Comparison of ENCODE assay signal across 29 cellular contexts in the genomic region with DNA sequence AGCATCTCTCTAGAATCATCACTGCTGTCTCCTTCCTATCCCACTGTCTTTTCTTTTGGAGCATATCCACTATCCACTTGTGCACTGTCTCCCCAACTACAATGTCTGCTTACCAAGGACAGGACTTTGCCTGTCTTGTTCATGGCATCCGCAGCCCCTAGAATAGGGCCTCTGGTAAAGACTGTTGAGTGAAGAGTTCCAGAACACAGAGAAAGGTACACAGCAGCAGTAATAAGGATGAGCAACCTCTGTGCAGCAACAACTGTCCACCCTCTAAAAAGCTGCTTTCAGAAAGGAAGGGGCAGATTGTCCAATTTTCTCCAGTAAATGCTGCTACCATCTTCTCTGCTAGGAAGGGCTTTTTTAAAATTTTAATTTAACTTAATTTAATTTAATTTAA. TPM values are rescaled to one million over a fixed set of nuclear protein-coding genes. Genes with fewer than 3 reads are reported as not detected.
DNase-seq lines count a peak whose midpoint lies in the region; ATAC-seq, FAIRE-seq and TF ChIP-seq lines count a peak whose summit lies in the region.
"Had no signal": no experiment of that assay in that cellular context is flagged by ENCODE, and none has a peak within 500 bp of the region (broad histone marks: within the 10 kb centered on the region; RNA-seq: fewer than 3 reads in every experiment).

No MANE protein-coding gene starts in this region.

- no peak overlapping the region for H2BK5ac ChIP-seq in H1 (ENCODE audit: low read depth, low read length)

- H3K27ac ChIP-seq in breast epithelium (no peak overlapping the region), H1 (ENCODE audit: low read depth, low read length) (no peak overlapping the region), PC-9 (no peak overlapping the region)
- H3K27ac ChIP-seq: KMS-11, Peyer's patch had no signal

- no peak overlapping the region for H2AK5ac ChIP-seq in H1 (ENCODE audit: low read depth, low read length)

- H3K4me3 Mint-ChIP-seq in MCF 10A (ENCODE audit: unreplicated experiment): no peak overlapping the region
- no peak overlapping the region for H3K4me3 Mint-ChIP-seq in T-cell
- no peak overlapping the region for H3K4me3 Mint-ChIP-seq in activated T-helper 17 cell treated with anti-CD3 and anti-CD28 coated beads, Interleukin-2, amount 50 U/mL, for 72 hours
- H3K4me3 Mint-ChIP-seq: CD8-positive, alpha-beta T cell had no signal

- no peak overlapping the region for H2BK120ac ChIP-seq in H1 (replicated peaks; ENCODE audit: low read depth, low read length)

- H3F3A ChIP-seq in PC-9 (ENCODE audit: insufficient read depth, low read depth): no peaks in the 10 kb centered on the region

- H3K27ac Mint-ChIP-seq in MCF 10A (ENCODE audit: low read depth, unreplicated experiment): peak overlapping the region; percentile 21
- H3K27ac Mint-ChIP-seq in T-cell: peak overlapping the region; percentile 17 to 20
- H3K27ac Mint-ChIP-seq in activated T-helper 17 cell treated with anti-CD3 and anti-CD28 coated beads, Interleukin-2, amount 50 U/mL, for 72 hours: no peak overlapping the region
- H3K27ac Mint-ChIP-seq: CD8-positive, alpha-beta T cell had no signal

- no peak for TF ChIP-seq EP300 in H1 (IDR thresholded peaks at IDR 0.05; ENCODE audit: borderline replicate concordance in 1 of 2, low read depth in 2 of 2, low read length in 2 of 2)

- no peaks in the 10 kb centered on the region for H3K9me3 ChIP-seq in breast epithelium
- H3K9me3 ChIP-seq in H1 (ENCODE audit: insufficient read depth in 2 of 2, low read depth in 1 of 2, low read length in 1 of 2): no peaks in the 10 kb centered on the region
- H3K9me3 ChIP-seq in PC-9 (ENCODE audit: insufficient read depth, low read depth): no peaks in the 10 kb centered on the region
- H3K9me3 ChIP-seq: A549, Peyer's patch, SK-N-SH had no signal

- no peak overlapping the region for H3K23ac ChIP-seq in H1 (ENCODE audit: insufficient read length)

- H3K4me1 Mint-ChIP-seq in MCF 10A (ENCODE audit: insufficient read depth, unreplicated experiment): peaks cover 25% of the 10 kb centered on the region
- peaks cover 37 to 56% (median 38%) of the 10 kb centered on the region in 3 donors for H3K4me1 Mint-ChIP-seq in T-cell
- peaks cover 16% of the 10 kb centered on the region for H3K4me1 Mint-ChIP-seq in activated T-helper 17 cell treated with anti-CD3 and anti-CD28 coated beads, Interleukin-2, amount 50 U/mL, for 72 hours

- no peak overlapping the region for H3K4me3 ChIP-seq in breast epithelium
- no peak overlapping the region for H3K4me3 ChIP-seq in H1 (ENCODE audit: extremely low read depth in 1 of 4, insufficient read depth in 2 of 4, low read depth in 3 of 4, low read length in 4 of 4)
- no peak overlapping the region for H3K4me3 ChIP-seq in PC-9
- H3K4me3 ChIP-seq: A549, Peyer's patch had no signal

- no peak for FAIRE-seq in H1 (lab: Jason Lieb, UNC)
- FAIRE-seq: A549, GM12892, GM19239, H54 had no signal

- no peak for ATAC-seq in T-cell (replicated peaks in 1 of 4)
- ATAC-seq in GM18861 (IDR thresholded peaks at IDR 0.05; ENCODE audit: unreplicated experiment): no peak
- no peak for ATAC-seq in activated T-helper 17 cell treated with anti-CD3 and anti-CD28 coated beads, Interleukin-2, amount 50 U/mL, for 72 hours (replicated peaks)
- ATAC-seq: A549; CD8-positive, alpha-beta T cell had no signal

- no peak overlapping the region for H3K56ac ChIP-seq in H1 (replicated peaks; ENCODE audit: insufficient read length, low read depth, low read length)

- no peak overlapping the region for H3K18ac ChIP-seq in H1 (ENCODE audit: extremely low read depth, low read length)

- H3K9me3 Mint-ChIP-seq in MCF 10A (ENCODE audit: unreplicated experiment) (no peaks in the 10 kb centered on the region), T-cell (no peaks in the 10 kb centered on the region)
- H3K9me3 Mint-ChIP-seq in activated T-helper 17 cell treated with anti-CD3 and anti-CD28 coated beads, Interleukin-2, amount 50 U/mL, for 72 hours: no peaks in the 10 kb centered on the region
- H3K9me3 Mint-ChIP-seq: CD8-positive, alpha-beta T cell had no signal

- H2BK12ac ChIP-seq in H1 (ENCODE audit: low read depth, low read length): no peak overlapping the region

- H3K9ac ChIP-seq in H1 (replicated peaks in 1 of 4; ENCODE audit: extremely low read depth in 1 of 4, low read depth in 3 of 4, low read length in 3 of 4): no peak overlapping the region
- H3K9ac ChIP-seq: KMS-11, SK-N-SH had no signal

- H3K4me1 ChIP-seq in breast epithelium (no peaks in the 10 kb centered on the region), H1 (replicated peaks in 1 of 4; ENCODE audit: control insufficient read depth in 3 of 4, insufficient read depth in 4 of 4, low read length in 3 of 4) (peaks cover 0 to 5% (median 0%) of the 10 kb centered on the region in 4 experiments; a peak in 2 of 7 replicates), PC-9 (replicated peaks; ENCODE audit: insufficient read depth) (0 out of 2 replicates have a peak, but pooled peaks cover 3% of the 10 kb centered on the region)

- no peaks in the 10 kb centered on the region for H3K9me2 ChIP-seq in PC-9 (ENCODE audit: insufficient read depth)
- H3K9me2 ChIP-seq: SK-N-SH had no signal

- H3K27me3 Mint-ChIP-seq in MCF 10A (ENCODE audit: insufficient read depth, unreplicated experiment) (no peaks in the 10 kb centered on the region), T-cell (no peaks in the 10 kb centered on the region)
- H3K27me3 Mint-ChIP-seq in activated T-helper 17 cell treated with anti-CD3 and anti-CD28 coated beads, Interleukin-2, amount 50 U/mL, for 72 hours: no peaks in the 10 kb centered on the region

- TF ChIP-seq RAD21 in H1 (IDR thresholded peaks at IDR 0.05 in 1 of 2, conservative IDR thresholded peaks at IDR 0.05 in 1 of 2; ENCODE audit: low read depth in 2 of 2, low read length in 2 of 2): no peak

- H4K20me1 ChIP-seq in H1 (replicated peaks in 1 of 2; ENCODE audit: control insufficient read depth in 1 of 2, insufficient read depth in 2 of 2, low read length in 2 of 2) (no peaks in the 10 kb centered on the region), PC-9 (ENCODE audit: insufficient read depth) (no peaks in the 10 kb centered on the region)

- H3K79me2 ChIP-seq in H1 (ENCODE audit: control insufficient read depth in 1 of 2, insufficient read depth in 2 of 2, low read length in 2 of 2): no peaks in the 10 kb centered on the region
- no peaks in the 10 kb centered on the region for H3K79me2 ChIP-seq in PC-9 (ENCODE audit: low read depth)

- no peak overlapping the region for H3K4me2 ChIP-seq in H1 (ENCODE audit: insufficient read depth in 1 of 2, low read depth in 2 of 2, low read length in 2 of 2)
- H3K4me2 ChIP-seq in PC-9: no peak overlapping the region
- H3K4me2 ChIP-seq: A549, KMS-11, SK-N-SH had no signal

- CTCF ChIA-PET in MCF 10A (lab: Yijun Ruan, JAX): interaction anchor here (0.6 to 10.5 kb wide), 8 partner anchors 15 to 375 kb away, joined by 4 to 239 read pairs (median 12); a partner anchor contains a TSS
- CTCF ChIA-PET in T-cell (lab: Charles Lee): interaction anchor here (1.1 to 2.3 kb wide), 3 partner anchors 27 to 49 kb away, joined by 3 to 10 read pairs (median 6); no protein-coding TSS in a partner anchor
- CTCF ChIA-PET in H1 (lab: Charles Lee; ENCODE audit: partially characterized antibody): interaction anchor here (1.2 to 10.2 kb wide), 7 partner anchors 9 to 53 kb away, joined by 3 to 214 read pairs (median 7); no protein-coding TSS in a partner anchor
- CTCF ChIA-PET in PC-9 (lab: Charles Lee): no interaction called here

- H2BK20ac ChIP-seq in H1 (ENCODE audit: low read length): no peak overlapping the region

- DNase-seq in MCF 10A (ENCODE audit: unreplicated experiment) (no peak), breast epithelium (ENCODE audit: low spot score in 2 of 2) (no peak), T-cell (no peak), H1 (ENCODE audit: low read depth in 1 of 2, low spot score in 2 of 2) (no peak), PC-9 (no peak)
- DNase-seq: AML-193; C1 segment of cervical spinal cord; CD8-positive, alpha-beta T cell; DMS 273 treated with DMSO at 0.1 percent for 48 hours; DMS79; EL; GDM1; IMR-90; NCI-H1048; NCI-H1417; NCI-H1694; NCI-H2081; NCI-H2227 treated with DMSO at 0.1 percent for 48 hours; NCI-H526 treated with DMSO at 0.1 percent for 48 hours; Peyer's patch; SIG-M5; SK-N-SH had no signal

- no peak overlapping the region for H4K91ac ChIP-seq in H1 (replicated peaks; ENCODE audit: insufficient read length, low read length)

- WGBS in H1 (ENCODE audit: extremely low coverage in 1 of 2, insufficient coverage in 1 of 2, insufficient read length in 1 of 2, insufficient replicate concordance in 2 of 2, low coverage in 1 of 2, low lambda C conversion rate in 2 of 2, missing lambda C conversion rate in 1 of 2), 2 experiments: 89% methylated on average over 1 of the region's 1 CpG; no CpG with 5 or more reads in 1 of the 2 experiments

- H3K36me3 ChIP-seq in breast epithelium (no peaks in the 10 kb centered on the region), H1 (ENCODE audit: control insufficient read depth in 2 of 4, insufficient read depth in 4 of 4, low read length in 3 of 4) (no peaks in the 10 kb centered on the region), PC-9 (ENCODE audit: low read depth) (no peaks in the 10 kb centered on the region)
- H3K36me3 ChIP-seq: Peyer's patch had no signal

- BruUV-seq in MCF 10A (replicated peaks; lab: Mats Ljungman, UMichigan) (no TSS peak), PC-9 (replicated peaks; lab: Mats Ljungman, UMichigan) (no TSS peak)

- no peaks in the 10 kb centered on the region for H3K23me2 ChIP-seq in H1 (ENCODE audit: low read depth, low read length)

- no peak overlapping the region for H2AFZ ChIP-seq in H1 (ENCODE audit: low read length)
- H2AFZ ChIP-seq in PC-9: no peak overlapping the region

- H3K79me1 ChIP-seq in H1 (ENCODE audit: low read depth, low read length): no peaks in the 10 kb centered on the region

- no peak overlapping the region for H4K5ac ChIP-seq in H1 (ENCODE audit: insufficient read length, low read depth, low read length)

- TF ChIP-seq CTCF in MCF 10A (IDR thresholded peaks at IDR 0.05; ENCODE audit: unreplicated experiment) (no peak), breast epithelium (IDR thresholded peaks at IDR 0.05) (no peak), H1 (IDR thresholded peaks at IDR 0.05; ENCODE audit: control extremely low read depth in 1 of 3, insufficient read depth in 1 of 3, low read depth in 1 of 3, low read length in 3 of 3) (no peak), PC-9 (conservative IDR thresholded peaks at IDR 0.05) (no peak)

- intact Hi-C loops in MCF 10A (cut with micrococcal nuclease): loop anchor here (5.0 kb wide), 1 partner anchor 375 kb away; no protein-coding TSS in a partner anchor
- intact Hi-C loops in breast epithelium (cut with DNase I; ENCODE audit: low total_unique reads): no loop called here
- intact Hi-C loops in PC-9 (cut with micrococcal nuclease; ENCODE audit: unreplicated experiment): no loop called here

- H3K36me3 Mint-ChIP-seq in MCF 10A (ENCODE audit: insufficient read depth, unreplicated experiment) (no peaks in the 10 kb centered on the region), T-cell (no peaks in the 10 kb centered on the region)
- H3K36me3 Mint-ChIP-seq in activated T-helper 17 cell treated with anti-CD3 and anti-CD28 coated beads, Interleukin-2, amount 50 U/mL, for 72 hours (ENCODE audit: low read depth): no peaks in the 10 kb centered on the region
- H3K36me3 Mint-ChIP-seq: CD8-positive, alpha-beta T cell had no signal

- no peak for TF ChIP-seq POLR2A in breast epithelium (IDR thresholded peaks at IDR 0.05)
- TF ChIP-seq POLR2A in H1 (IDR thresholded peaks at IDR 0.05; ENCODE audit: control extremely low read depth in 1 of 2, low read depth in 2 of 2, low read length in 2 of 2): no peak

- H2BK15ac ChIP-seq in H1 (ENCODE audit: low read length): peak overlapping the region; percentile 53; the same call in 1 of the 2 replicates

- no peak overlapping the region for H3K14ac ChIP-seq in H1 (ENCODE audit: insufficient read length)

- no peak overlapping the region for H4K8ac ChIP-seq in H1 (ENCODE audit: extremely low read depth, insufficient read depth, low read length)

- no peak overlapping the region for H3K4ac ChIP-seq in H1 (replicated peaks; ENCODE audit: insufficient read length, low read depth, low read length)

- H3K27me3 ChIP-seq in breast epithelium (no peaks in the 10 kb centered on the region), H1 (replicated peaks in 1 of 4; ENCODE audit: control insufficient read depth in 3 of 4, extremely low read depth in 1 of 4, insufficient read depth in 3 of 4, low read length in 3 of 4) (no peaks in the 10 kb centered on the region), PC-9 (ENCODE audit: insufficient read depth, low read depth) (no peaks in the 10 kb centered on the region)
- H3K27me3 ChIP-seq: Peyer's patch had no signal

- POLR2A ChIA-PET in MCF 10A (lab: Yijun Ruan, JAX): interaction anchor here (1.2 to 5.9 kb wide), 4 partner anchors 14 to 55 kb away, joined by 4 to 76 read pairs (median 22); a partner anchor contains a TSS
- POLR2A ChIA-PET in T-cell (lab: Charles Lee): no interaction called here
- POLR2A ChIA-PET in H1 (lab: Charles Lee; ENCODE audit: partially characterized antibody): interaction anchor here (0.6 kb wide), 1 partner anchor 9 kb away, joined by 3 read pairs; no protein-coding TSS in a partner anchor
- POLR2A ChIA-PET in PC-9 (lab: Charles Lee; ENCODE audit: unreplicated experiment): interaction anchor here (0.7 kb wide), 1 partner anchor 1932 kb away, joined by 4 read pairs; no protein-coding TSS in a partner anchor

RNA-seq across cellular contexts. Expression of a gene that starts 25.5 kb away (rescaled TPM):
- total RNA-seq in MCF 10A (2022) (91.6 and 124 TPM in 2 replicates), breast epithelium (10 to 100 TPM in 2 of 3 donors, 1 to 10 TPM in 1; 2.6 to 30.0 (median 10.8) TPM), T-cell (100 to 1,000 TPM in 2 of 5 donors, 10 to 100 TPM in 3; 82.6 to 114 (median 96.0) TPM), PC-9 (2021) (3.8 and 4.8 TPM in 2 replicates)
- 0.15 and 0.20 TPM in 2 replicates for total RNA-seq in H1 (2021; fragmentation: NEBNext Ultra II Directional; extraction: Animal tissue kit (Norgen Biotek cat#: 25700))
- polyA plus RNA-seq in H1 (2011; rRNA removed): 0.02 and 0.08 TPM in 2 replicates
- 0.08 TPM for polyA plus RNA-seq in H1 (2011; cell fraction: cytosol; rRNA removed)
- 0.06 TPM for polyA plus RNA-seq in H1 (2011; cell fraction: nucleus; rRNA removed)
- 0.04 to 0.40 TPM (median 0.11 TPM) in 3 of 4 replicates, not detected in the other for polyA plus RNA-seq in H1 (2012, experiment 1 of 2)
- polyA plus RNA-seq in H1 (2012, experiment 2 of 2): not detected
- 0.08 TPM for polyA plus RNA-seq in H1 (2013, experiment 1 of 2)
- 0.06 TPM for polyA plus RNA-seq in H1 (2013, experiment 2 of 2)
- polyA minus RNA-seq in H1 (2011; rRNA and poly(A)+ RNA removed): 0.13 and 0.15 TPM in 2 replicates
- not detected for polyA minus RNA-seq in H1 (2011; cell fraction: cytosol; rRNA and poly(A)+ RNA removed)
- polyA minus RNA-seq in H1 (2011; cell fraction: nucleus; rRNA and poly(A)+ RNA removed): 0.20 TPM
- total RNA-seq in activated T-helper 17 cell treated with anti-CD3 and anti-CD28 coated beads, Interleukin-2, amount 50 U/mL, for 72 hours: 100 to 1,000 TPM; 124 to 355 TPM

RNA-seq across cellular contexts. Expression of a gene that starts 55.2 kb away (rescaled TPM):
- total RNA-seq in MCF 10A (2022): 46.2 and 50.0 TPM in 2 replicates
- 10 to 100 TPM; 45.6 to 95.7 (median 48.5) TPM for total RNA-seq in breast epithelium
- 100 to 1,000 TPM in 1 of 5 donors, 10 to 100 TPM in 4; 53.3 to 100 (median 60.8) TPM for total RNA-seq in T-cell
- 22.3 and 24.7 TPM in 2 replicates for total RNA-seq in H1 (2021; fragmentation: NEBNext Ultra II Directional; extraction: Animal tissue kit (Norgen Biotek cat#: 25700))
- polyA plus RNA-seq in H1 (2011; rRNA removed): 12.4 and 18.4 TPM in 2 replicates
- polyA plus RNA-seq in H1 (2011; cell fraction: cytosol; rRNA removed): 16.2 TPM
- 12.5 TPM for polyA plus RNA-seq in H1 (2011; cell fraction: nucleus; rRNA removed)
- 12.4 to 23.2 TPM (median 15.9 TPM) in 4 replicates for polyA plus RNA-seq in H1 (2012, experiment 1 of 2)
- polyA plus RNA-seq in H1 (2012, experiment 2 of 2): 0.76 TPM
- 17.7 TPM for polyA plus RNA-seq in H1 (2013, experiment 1 of 2)
- 17.6 TPM for polyA plus RNA-seq in H1 (2013, experiment 2 of 2)
- 24.9 and 44.4 TPM in 2 replicates for polyA minus RNA-seq in H1 (2011; rRNA and poly(A)+ RNA removed)
- polyA minus RNA-seq in H1 (2011; cell fraction: cytosol; rRNA and poly(A)+ RNA removed): 8.4 TPM
- 45.5 TPM for polyA minus RNA-seq in H1 (2011; cell fraction: nucleus; rRNA and poly(A)+ RNA removed)
- total RNA-seq in PC-9 (2021): 33.7 and 37.5 TPM in 2 replicates
- 10 to 100 TPM; 27.3 to 60.9 TPM for total RNA-seq in activated T-helper 17 cell treated with anti-CD3 and anti-CD28 coated beads, Interleukin-2, amount 50 U/mL, for 72 hours

Comparison
In these comparisons a context has a peak if more than half of its experiments do, and no peak if none do; other contexts are left out.
1. POLR2A ChIA-PET loops: an anchor here in MCF 10A (1.2 to 5.9 kb wide), H1 (0.6 kb wide) and PC-9 (0.7 kb wide); none called in T-cell.